8 cellular contexts compared by ENCODE assay signal in genomic region chr6:32967151-32968091, GRCh38. TPM values are rescaled to one million over a fixed set of nuclear protein-coding genes. Genes with fewer than 3 reads are reported as not detected.
DNase-seq lines count a peak whose midpoint lies in the region; ATAC-seq, FAIRE-seq and TF ChIP-seq lines count a peak whose summit lies in the region.

No MANE protein-coding gene starts in this region.

- peak; percentile 62 for TF ChIP-seq CTCF in A549 (IDR thresholded peaks at IDR 0.05)
- no peak for TF ChIP-seq CTCF in activated B cell treated with CpG ODN at 0.5 μM for 24 hours (IDR thresholded peaks at IDR 0.05)
- TF ChIP-seq CTCF in fibroblast of villous mesenchyme (IDR thresholded peaks at IDR 0.05; ENCODE audit: insufficient read depth, low read depth, low read length): peak; percentile 56
- TF ChIP-seq CTCF in ovary (IDR thresholded peaks at IDR 0.05): peak in 2 of 3 donors; percentile 30 to 46

- peaks cover 38% of the 10 kb centered on the region for H3K4me1 Mint-ChIP-seq in activated B cell treated with CpG ODN at 0.5 μM for 24 hours

- no peaks in the 10 kb centered on the region for H3K27me3 Mint-ChIP-seq in activated B cell treated with CpG ODN at 0.5 μM for 24 hours

- peaks cover 17% of the 10 kb centered on the region for H3K4me1 ChIP-seq in A549
- H3K4me1 ChIP-seq in ovary (ENCODE audit: insufficient read depth): peaks cover 4% of the 10 kb centered on the region

- FAIRE-seq in A549 (lab: Jason Lieb, UNC): no peak
- peak; percentile 78 for FAIRE-seq in G401.6 (lab: Jason Lieb, UNC)

- H3K9me3 Mint-ChIP-seq in activated B cell treated with CpG ODN at 0.5 μM for 24 hours: no peaks in the 10 kb centered on the region

- 2% methylated on average over 16 of the region's 16 CpGs for WGBS in A549 (ENCODE audit: missing lambda C conversion rate)
- WGBS in ovary, 3 donors: 8 to 9% (median 8%) methylated on average over 16 of the region's 16 CpGs

- intact Hi-C loops in activated B cell treated with CpG ODN at 0.5 μM for 24 hours (cut with micrococcal nuclease): loop anchor here (1.0 kb wide), 4 partner anchors 14 to 82 kb away; partner anchors contain the start of genes HLA-DMA and HLA-DMB
- intact Hi-C loops in ovary (cut with DNase I): no loop called here

- peak; percentile 28 to 29; a peak in 2 of 5 replicates for TF ChIP-seq RAD21 in A549 (conservative IDR thresholded peaks at IDR 0.05 in 1 of 2, IDR thresholded peaks at IDR 0.05 in 1 of 2)

- TF ChIP-seq POLR2A in A549 (IDR thresholded peaks at IDR 0.05; ENCODE audit: low read length) (no peak), ovary (IDR thresholded peaks at IDR 0.05) (no peak)

- H3K36me3 ChIP-seq in ovary: no peaks in the 10 kb centered on the region

- DNase-seq in A549 (ENCODE audit: low read depth in 1 of 2, low spot score in 1 of 2): peak in 1 of 2 experiments; percentile 80
- DNase-seq in NCI-H2029 treated with DMSO at 0.1 percent for 48 hours (lab: John Stamatoyannopoulos, UW): peak; percentile 23
- DNase-seq in activated B cell treated with CpG ODN at 0.5 μM for 24 hours: no peak
- DNase-seq in fibroblast of villous mesenchyme (ENCODE audit: low read depth): peak; percentile 49
- peak in 1 of 5 donors; percentile 39 for DNase-seq in ovary

- H3K9me3 ChIP-seq in A549 (no peaks in the 10 kb centered on the region), ovary (no peaks in the 10 kb centered on the region)

- POLR2A ChIA-PET in A549 (lab: Yijun Ruan, JAX) (interaction anchor here (0.7 to 1.8 kb wide), 6 partner anchors 17 to 305 kb away, joined by 3 to 10 read pairs (median 4); partner anchors contain the start of genes RING1, RPS18, TAP2 and VPS52), activated B cell treated with CpG ODN at 0.5 μM for 24 hours (lab: Charles Lee) (interaction anchor here (0.6 to 14.0 kb wide), 15 partner anchors 11 to 146 kb away, joined by 3 to 1150 read pairs (median 20); partner anchors contain the start of genes HLA-DMA, HLA-DMB, HLA-DPA1 and PSMB8)

- H3K4me3 Mint-ChIP-seq in activated B cell treated with CpG ODN at 0.5 μM for 24 hours: peak overlapping the region; percentile 91

- CTCF ChIA-PET in A549 (lab: Yijun Ruan, JAX) (interaction anchor here (0.7 to 4.3 kb wide), 23 partner anchors 8 to 142 kb away, joined by 3 to 63 read pairs (median 5); partner anchors contain the start of genes HLA-DMA and TAP2), activated B cell treated with CpG ODN at 0.5 μM for 24 hours (lab: Charles Lee) (interaction anchor here (0.6 to 11.4 kb wide), 12 partner anchors 9 to 129 kb away, joined by 3 to 151 read pairs (median 10); partner anchors contain the start of genes HLA-DMA, HLA-DMB and TAP2)

- H3K36me3 Mint-ChIP-seq in activated B cell treated with CpG ODN at 0.5 μM for 24 hours (ENCODE audit: low read depth): peaks cover 31% of the 10 kb centered on the region

- peak overlapping the region; percentile 99 for H3K27ac Mint-ChIP-seq in activated B cell treated with CpG ODN at 0.5 μM for 24 hours

- no peaks in the 10 kb centered on the region for H3K27me3 ChIP-seq in ovary

- peak overlapping the region; percentile 71 for H3K4me3 ChIP-seq in A549
- peak overlapping the region; percentile 91 for H3K4me3 ChIP-seq in fibroblast of villous mesenchyme (ENCODE audit: low read depth, low read length)
- H3K4me3 ChIP-seq in ovary: peak overlapping the region; percentile 54

- H3K4me2 ChIP-seq in A549: peak overlapping the region; percentile 95

- H3K27ac ChIP-seq in A549 (peak overlapping the region; percentile 99 to 100), ovary (peak overlapping the region; percentile 95 to 98)

- ATAC-seq in A549 (no peak), activated B cell treated with CpG ODN at 0.5 μM for 24 hours (ENCODE audit: low read depth) (no peak), GM21447 (IDR thresholded peaks at IDR 0.05; ENCODE audit: unreplicated experiment) (no peak), HG03565 (IDR thresholded peaks at IDR 0.05; ENCODE audit: unreplicated experiment) (no peak)

- no peak for TF ChIP-seq EP300 in A549 (IDR thresholded peaks at IDR 0.05)
- no peak for TF ChIP-seq EP300 in ovary (IDR thresholded peaks at IDR 0.05)

TF ChIP-seq in A549, 52 proteins besides CTCF, POLR2A, EP300 and RAD21:
- TF ChIP-seq SMC3 (IDR thresholded peaks at IDR 0.05) (peak; percentile 54; the same call in 2 of the 3 replicates), ESRRA (IDR thresholded peaks at IDR 0.05; ENCODE audit: borderline replicate concordance, low read length) (no peak), RFX5 (IDR thresholded peaks at IDR 0.05) (0 out of 2 replicates have a peak, but pooled peaks have one; percentile 49)

RNA-seq across cellular contexts. Expression of gene BRD2, which starts 1.0 kb away (rescaled TPM):
- polyA plus RNA-seq in A549 (2011; rRNA removed) (136 and 153 TPM in 2 replicates), A549 (2017; fragmentation: RNase III; extraction: RNeasy Plus Mini Kit Qiagen cat#74134 plus additional on column Dnase treatment) (92.1 to 93.6 TPM (median 92.5 TPM) in 3 replicates), ovary (100 to 1,000 TPM; 128 to 301 TPM)
- 84.7 and 92.2 TPM in 2 replicates for polyA plus RNA-seq in A549 (2012; cell fraction: cytosol; rRNA removed)
- 151 and 158 TPM in 2 replicates for polyA plus RNA-seq in A549 (2012; cell fraction: nucleus; rRNA removed)
- polyA minus RNA-seq in A549 (2011; rRNA and poly(A)+ RNA removed): 89.7 and 105 TPM in 2 replicates
- total RNA-seq in activated B cell treated with CpG ODN at 0.5 μM for 24 hours (347 and 370 TPM in 2 replicates), fibroblast of villous mesenchyme (126 and 146 TPM in 2 replicates), ovary (100 to 1,000 TPM; 106 to 196 (median 163) TPM)

RNA-seq across cellular contexts. Expression of gene HLA-DMA, which starts 14.5 kb away (rescaled TPM):
- polyA plus RNA-seq in A549 (2011; rRNA removed) (5.6 and 7.0 TPM in 2 replicates), A549 (2017; fragmentation: RNase III; extraction: RNeasy Plus Mini Kit Qiagen cat#74134 plus additional on column Dnase treatment) (2.5 to 2.8 TPM (median 2.5 TPM) in 3 replicates), ovary (100 to 1,000 TPM in 1 of 2 donors, 10 to 100 TPM in 1; 19.2 to 162 TPM)
- polyA plus RNA-seq in A549 (2012; cell fraction: cytosol; rRNA removed): 2.7 and 3.4 TPM in 2 replicates
- 4.2 and 7.4 TPM in 2 replicates for polyA plus RNA-seq in A549 (2012; cell fraction: nucleus; rRNA removed)
- 4.2 and 5.5 TPM in 2 replicates for polyA minus RNA-seq in A549 (2011; rRNA and poly(A)+ RNA removed)
- total RNA-seq in activated B cell treated with CpG ODN at 0.5 μM for 24 hours (371 and 387 TPM in 2 replicates), fibroblast of villous mesenchyme (1.9 and 3.5 TPM in 2 replicates), ovary (10 to 100 TPM in 6 of 7 donors, 1 to 10 TPM in 1; 5.7 to 50.4 (median 18.5) TPM)

RNA-seq across cellular contexts. Expression of gene HLA-DMB, which starts 26.6 kb away (rescaled TPM):
- polyA plus RNA-seq in A549 (2011; rRNA removed) (14.3 and 21.6 TPM in 2 replicates), A549 (2017; fragmentation: RNase III; extraction: RNeasy Plus Mini Kit Qiagen cat#74134 plus additional on column Dnase treatment) (2.1 to 3.7 TPM (median 3.0 TPM) in 3 replicates), ovary (10 to 100 TPM; 11.0 to 70.0 TPM)
- polyA plus RNA-seq in A549 (2012; cell fraction: cytosol; rRNA removed): 2.8 and 3.4 TPM in 2 replicates
- polyA plus RNA-seq in A549 (2012; cell fraction: nucleus; rRNA removed): 2.4 and 2.6 TPM in 2 replicates
- 5.6 and 12.2 TPM in 2 replicates for polyA minus RNA-seq in A549 (2011; rRNA and poly(A)+ RNA removed)
- total RNA-seq in activated B cell treated with CpG ODN at 0.5 μM for 24 hours (341 and 365 TPM in 2 replicates), fibroblast of villous mesenchyme (1.7 TPM in 1 of 2 replicates, not detected in the other), ovary (10 to 100 TPM in 6 of 7 donors, 1 to 10 TPM in 1; 4.3 to 39.1 (median 12.0) TPM)

RNA-seq across cellular contexts. Expression of gene HLA-DOA, which starts 42.0 kb away (rescaled TPM):
- polyA plus RNA-seq in A549 (2011; rRNA removed) (0.25 and 0.27 TPM in 2 replicates), A549 (2017; fragmentation: RNase III; extraction: RNeasy Plus Mini Kit Qiagen cat#74134 plus additional on column Dnase treatment) (0.03 TPM in 1 of 3 replicates, not detected in the others), ovary (10 to 100 TPM in 1 of 2 donors, 1 to 10 TPM in 1; 2.5 to 25.3 TPM)
- 0.03 TPM in 1 of 2 replicates, not detected in the other for polyA plus RNA-seq in A549 (2012; cell fraction: cytosol; rRNA removed)
- polyA plus RNA-seq in A549 (2012; cell fraction: nucleus; rRNA removed): 0.20 TPM in 1 of 2 replicates, not detected in the other
- 0.10 and 0.12 TPM in 2 replicates for polyA minus RNA-seq in A549 (2011; rRNA and poly(A)+ RNA removed)
- total RNA-seq in activated B cell treated with CpG ODN at 0.5 μM for 24 hours (153 and 167 TPM in 2 replicates), fibroblast of villous mesenchyme (not detected in 2 replicates), ovary (10 to 100 TPM in 1 of 7 donors, 1 to 10 TPM in 6; 1.1 to 17.3 (median 6.4) TPM)
